Comparison of ENCODE assay signal across 18 cellular contexts in genomic region chr16:78786635-78787034, GRCh38.
DNase-seq lines count a peak whose midpoint lies in the region; ATAC-seq and TF ChIP-seq lines count a peak whose summit lies in the region.
"Had no signal": no experiment of that assay in that cellular context is flagged by ENCODE, and none has a peak within 500 bp of the region (broad histone marks: within the 10 kb centered on the region; RNA-seq: fewer than 3 reads in every experiment).

No MANE protein-coding gene starts in this region.

- H3K27me3 Mint-ChIP-seq in MCF 10A (ENCODE audit: insufficient read depth, unreplicated experiment) (no peaks in the 10 kb centered on the region), neural crest cell (ENCODE audit: low read depth) (no peaks in the 10 kb centered on the region)
- H3K27me3 Mint-ChIP-seq: B cell had no signal

- no peaks in the 10 kb centered on the region for H3K4me1 ChIP-seq in mammary epithelial cell (ENCODE audit: insufficient read depth, low read length)
- H3K4me1 ChIP-seq: BLaER1 treated with 17β-estradiol and CSF1 and Interleukin-3, amounts not matched to agents 10 nM and 100 nM had no signal

- H3K9me3 Mint-ChIP-seq in MCF 10A (ENCODE audit: unreplicated experiment) (no peaks in the 10 kb centered on the region), neural crest cell (peaks cover 2% of the 10 kb centered on the region)
- no peaks in the 10 kb centered on the region for H3K9me3 Mint-ChIP-seq in stimulated activated effector memory CD8-positive, alpha-beta T cell treated with anti-CD3 and anti-CD28 coated beads, Interleukin-12 subunit alpha, Interleukin-12 subunit beta, amount 100 ng/mL, for 72 hours
- H3K9me3 Mint-ChIP-seq: CD8-positive, alpha-beta T cell had no signal

- H3K79me2 ChIP-seq in mammary epithelial cell (ENCODE audit: insufficient read depth, low read length), result no peaks in the 10 kb centered on the region

- POLR2A ChIA-PET in MCF 10A (lab: Yijun Ruan, JAX), result interaction anchor here (0.6 kb wide), 1 partner anchor 179 kb away, joined by 3 read pairs; no protein-coding TSS in a partner anchor

- H3K9ac ChIP-seq in mammary epithelial cell (ENCODE audit: insufficient read depth, low read length), result no peak overlapping the region
- H3K9ac ChIP-seq: BLaER1 treated with 17β-estradiol and CSF1 and Interleukin-3, amounts not matched to agents 10 nM and 100 nM; GM23248 had no signal

- TF ChIP-seq CTCF in MCF 10A (IDR thresholded peaks at IDR 0.05; ENCODE audit: unreplicated experiment), result no peak
- TF ChIP-seq CTCF in mammary epithelial cell (conservative IDR thresholded peaks at IDR 0.05 in 1 of 2, IDR thresholded peaks at IDR 0.05 in 1 of 2; ENCODE audit: extremely low read depth in 1 of 2, insufficient read depth in 1 of 2, low read depth in 1 of 2, low read length in 2 of 2), result no peak
- TF ChIP-seq CTCF in fibroblast of villous mesenchyme (IDR thresholded peaks at IDR 0.05; ENCODE audit: insufficient read depth, low read depth, low read length), result no peak
- TF ChIP-seq CTCF in neural crest cell (conservative IDR thresholded peaks at IDR 0.05), result no peak

- no peak overlapping the region for H3K4me3 Mint-ChIP-seq in MCF 10A (ENCODE audit: unreplicated experiment)
- H3K4me3 Mint-ChIP-seq in neural crest cell, result no peak overlapping the region
- H3K4me3 Mint-ChIP-seq in stimulated activated effector memory CD8-positive, alpha-beta T cell treated with anti-CD3 and anti-CD28 coated beads, Interleukin-12 subunit alpha, Interleukin-12 subunit beta, amount 100 ng/mL, for 72 hours, result no peak overlapping the region
- H3K4me3 Mint-ChIP-seq: B cell; CD8-positive, alpha-beta T cell had no signal

- intact Hi-C loops in MCF 10A (cut with micrococcal nuclease), result no loop called here
- intact Hi-C loops in mammary epithelial cell (cut with micrococcal nuclease), result no loop called here
- intact Hi-C loops in sciatic nerve (cut with DNase I), result no loop called here

- DNase-seq in MCF 10A (ENCODE audit: unreplicated experiment) (peak; percentile 20), mammary epithelial cell (no peak), fibroblast of villous mesenchyme (ENCODE audit: low read depth) (peak; percentile 41), neural crest cell (ENCODE audit: low read depth, low spot score) (no peak), sciatic nerve (ENCODE audit: low spot score) (no peak), HK-2 (ENCODE audit: unreplicated experiment) (no peak)
- DNase-seq in stimulated activated effector memory CD8-positive, alpha-beta T cell treated with anti-CD3 and anti-CD28 coated beads, Interleukin-12 subunit alpha, Interleukin-12 subunit beta, amount 100 ng/mL, for 72 hours (ENCODE audit: low spot score in 2 of 2), result no peak
- DNase-seq: 8988T; Calu3; CD8-positive, alpha-beta T cell; DND-41; EL; GM23248; HCEC 1CT had no signal

- H4K20me1 ChIP-seq in mammary epithelial cell (ENCODE audit: insufficient read depth, low read length), result no peaks in the 10 kb centered on the region
- H4K20me1 ChIP-seq: BLaER1 treated with 17β-estradiol and CSF1 and Interleukin-3, amounts not matched to agents 10 nM and 100 nM had no signal

- no peak overlapping the region for H3K4me2 ChIP-seq in mammary epithelial cell (ENCODE audit: insufficient read depth, low read depth, low read length)
- H3K4me2 ChIP-seq: BLaER1 treated with 17β-estradiol and CSF1 and Interleukin-3, amounts not matched to agents 10 nM and 100 nM had no signal

- CTCF ChIA-PET in MCF 10A (lab: Yijun Ruan, JAX), result interaction anchor here (0.7 kb wide), 1 partner anchor 662 kb away, joined by 3 read pairs; no protein-coding TSS in a partner anchor
- CTCF ChIA-PET in mammary epithelial cell (lab: Charles Lee; ENCODE audit: low non-redundant PET), result no interaction called here

- no peaks in the 10 kb centered on the region for H3K36me3 ChIP-seq in mammary epithelial cell (ENCODE audit: insufficient read depth, low read length)
- H3K36me3 ChIP-seq: BLaER1 treated with 17β-estradiol and CSF1 and Interleukin-3, amounts not matched to agents 10 nM and 100 nM had no signal

- no peak for ATAC-seq in stimulated activated effector memory CD8-positive, alpha-beta T cell treated with anti-CD3 and anti-CD28 coated beads, Interleukin-12 subunit alpha, Interleukin-12 subunit beta, amount 100 ng/mL, for 72 hours
- ATAC-seq in sciatic nerve, result no peak
- no peak for ATAC-seq in GM19351 (IDR thresholded peaks at IDR 0.05; ENCODE audit: unreplicated experiment)
- ATAC-seq: CD8-positive, alpha-beta T cell had no signal

- in situ Hi-C loops in mammary epithelial cell (cut with MboI; ENCODE audit: low sequenced_read_pairs in 2 of 2), result no loop called here

- H3K36me3 Mint-ChIP-seq in MCF 10A (ENCODE audit: insufficient read depth, unreplicated experiment) (no peaks in the 10 kb centered on the region), neural crest cell (ENCODE audit: low read depth) (no peaks in the 10 kb centered on the region)
- H3K36me3 Mint-ChIP-seq in stimulated activated effector memory CD8-positive, alpha-beta T cell treated with anti-CD3 and anti-CD28 coated beads, Interleukin-12 subunit alpha, Interleukin-12 subunit beta, amount 100 ng/mL, for 72 hours, result peaks cover 17% of the 10 kb centered on the region
- H3K36me3 Mint-ChIP-seq: CD8-positive, alpha-beta T cell had no signal

- H3K4me3 ChIP-seq in mammary epithelial cell (replicated peaks in 1 of 3; ENCODE audit: insufficient read depth in 1 of 3, low read depth in 2 of 3, low read length in 3 of 3) (no peak overlapping the region), fibroblast of villous mesenchyme (ENCODE audit: low read depth, low read length) (no peak overlapping the region)
- H3K4me3 ChIP-seq: BLaER1 treated with 17β-estradiol and CSF1 and Interleukin-3, amounts not matched to agents 10 nM and 100 nM; GM23248 had no signal

- WGBS in mammary epithelial cell (ENCODE audit: low coverage, missing lambda C conversion rate), result 25% methylated on average over 3 of the region's 3 CpGs

- dilution Hi-C loops in mammary epithelial cell (cut with HindIII; ENCODE audit: low sequenced_read_pairs), result no loop called here

- H3K9me3 ChIP-seq in mammary epithelial cell (replicated peaks; ENCODE audit: insufficient read depth, low read length), result peaks cover 13% of the 10 kb centered on the region
- H3K9me3 ChIP-seq: BLaER1 treated with 17β-estradiol and CSF1 and Interleukin-3, amounts not matched to agents 10 nM and 100 nM had no signal

- H3K4me1 Mint-ChIP-seq in MCF 10A (ENCODE audit: insufficient read depth, unreplicated experiment), result no peaks in the 10 kb centered on the region
- no peaks in the 10 kb centered on the region for H3K4me1 Mint-ChIP-seq in neural crest cell
- peaks cover 47% of the 10 kb centered on the region for H3K4me1 Mint-ChIP-seq in stimulated activated effector memory CD8-positive, alpha-beta T cell treated with anti-CD3 and anti-CD28 coated beads, Interleukin-12 subunit alpha, Interleukin-12 subunit beta, amount 100 ng/mL, for 72 hours

- BruUV-seq in MCF 10A (replicated peaks; lab: Mats Ljungman, UMichigan) (no TSS peak), mammary epithelial cell (replicated peaks; lab: Mats Ljungman, UMichigan) (no TSS peak)

- H3K27ac Mint-ChIP-seq in MCF 10A (ENCODE audit: low read depth, unreplicated experiment), result no peak overlapping the region
- H3K27ac Mint-ChIP-seq in neural crest cell (ENCODE audit: unreplicated experiment), result peak overlapping the region; percentile 50
- H3K27ac Mint-ChIP-seq in stimulated activated effector memory CD8-positive, alpha-beta T cell treated with anti-CD3 and anti-CD28 coated beads, Interleukin-12 subunit alpha, Interleukin-12 subunit beta, amount 100 ng/mL, for 72 hours, result peak overlapping the region; percentile 60
- H3K27ac Mint-ChIP-seq: B cell; CD8-positive, alpha-beta T cell had no signal

- H3K27ac ChIP-seq in mammary epithelial cell (ENCODE audit: insufficient read depth, low read depth, low read length), result no peak overlapping the region
- H3K27ac ChIP-seq: BLaER1 treated with 17β-estradiol and CSF1 and Interleukin-3, amounts not matched to agents 10 nM and 100 nM; GM23248; HL-60 had no signal

- no peaks in the 10 kb centered on the region for H3K27me3 ChIP-seq in mammary epithelial cell (ENCODE audit: insufficient read depth, low read length)
- H3K27me3 ChIP-seq: BLaER1 treated with 17β-estradiol and CSF1 and Interleukin-3, amounts not matched to agents 10 nM and 100 nM had no signal

- no peak overlapping the region for H2AFZ ChIP-seq in mammary epithelial cell (ENCODE audit: low read depth, low read length)
- H2AFZ ChIP-seq: GM23248 had no signal

Comparison
In these comparisons a context has a peak if more than half of its experiments do, and no peak if none do; other contexts are left out.
1. DNase-seq: peak in MCF 10A (single experiment) and fibroblast of villous mesenchyme (single experiment); none in mammary epithelial cell (single experiment), neural crest cell (single experiment), stimulated activated effector memory CD8-positive, alpha-beta T cell treated with anti-CD3 and anti-CD28 coated beads, Interleukin-12 subunit alpha, Interleukin-12 subunit beta, amount 100 ng/mL, for 72 hours (0 of 2), sciatic nerve (single experiment) and HK-2 (single experiment).